In genomic region chr6:18386302-18386976, GRCh38 we compare ENCODE assay signal across 8 cellular contexts. TPM values are rescaled to one million over a fixed set of nuclear protein-coding genes. Genes with fewer than 3 reads are reported as not detected.
DNase-seq lines count a peak whose midpoint lies in the region; ATAC-seq and TF ChIP-seq lines count a peak whose summit lies in the region.

No MANE protein-coding gene starts in this region.

- H3K4me3 ChIP-seq in SK-N-MC, result peak overlapping the region; percentile 86
- H3K4me3 ChIP-seq in fibroblast of the aortic adventitia (ENCODE audit: low read depth, low read length), result no peak overlapping the region

- H3K27ac ChIP-seq in SK-N-MC, result no peak overlapping the region

- no peaks in the 10 kb centered on the region for H3K36me3 ChIP-seq in SK-N-MC (ENCODE audit: insufficient read depth, low read length)

- ATAC-seq in HG03175 (IDR thresholded peaks at IDR 0.05; ENCODE audit: unreplicated experiment), result no peak
- ATAC-seq in HG02938 (IDR thresholded peaks at IDR 0.05; ENCODE audit: unreplicated experiment), result no peak

- no peaks in the 10 kb centered on the region for H3K9me3 ChIP-seq in SK-N-MC (ENCODE audit: low read depth, low read length)

- TF ChIP-seq CTCF in fibroblast of the aortic adventitia (IDR thresholded peaks at IDR 0.05; ENCODE audit: insufficient read depth, low read length), result no peak

- peak overlapping the region; percentile 61 for H3K9ac ChIP-seq in SK-N-MC (ENCODE audit: insufficient read length)

- DNase-seq in EH (ENCODE audit: low read depth) (peak; percentile 77), SK-N-MC (ENCODE audit: low read depth, low spot score) (no peak), fibroblast of the aortic adventitia (ENCODE audit: low read depth) (peak; percentile 60), pons (ENCODE audit: low spot score) (peak; percentile 29), cerebellum (ENCODE audit: low spot score) (no peak), activated gamma-delta T cell treated with Interleukin-2 at 50 U/mL for 16 hours (no peak)

RNA-seq across cellular contexts. Expression of gene RNF144B, which starts 0.7 kb away (rescaled TPM):
- total RNA-seq in fibroblast of the aortic adventitia (ENCODE audit: low replicate concordance) (0.54 and 1.2 TPM in 2 replicates), cerebellum (3.3 TPM)

Comparison
In these comparisons a context has a peak if more than half of its experiments do, and no peak if none do; other contexts are left out.
1. DNase-seq: peak in EH (single experiment), fibroblast of the aortic adventitia (single experiment) and pons (single experiment); none in SK-N-MC (single experiment), cerebellum (single experiment) and activated gamma-delta T cell treated with Interleukin-2 at 50 U/mL for 16 hours (single experiment).